Comparison of ENCODE assay signal across 28 cellular contexts in genomic region chr13:27101289-27101688, GRCh38.
"Had no signal": no experiment of that assay in that cellular context is flagged by ENCODE, and none has a peak within 500 bp of the region (broad histone marks: within the 10 kb centered on the region; RNA-seq: fewer than 3 reads in every experiment).

No MANE protein-coding gene starts in this region.

- H3K9me3 Mint-ChIP-seq: dendritic cell treated with granulocyte-macrophage colony-stimulating factor and Interleukin-4, amounts not matched to agents 40 ng/mL and 50 ng/mL, for 4 days; effector memory CD8-positive, alpha-beta T cell; endodermal cell had no signal

- H3K27me3 Mint-ChIP-seq: dendritic cell treated with granulocyte-macrophage colony-stimulating factor and Interleukin-4, amounts not matched to agents 40 ng/mL and 50 ng/mL, for 4 days; effector memory CD8-positive, alpha-beta T cell had no signal

- ATAC-seq: effector memory CD8-positive, alpha-beta T cell; esophagus mucosa; foreskin keratinocyte; gastrocnemius medialis; gastroesophageal sphincter; heart left ventricle; heart right ventricle had no signal

- H3K27me3 ChIP-seq: colonic mucosa, dorsolateral prefrontal cortex, esophagus muscularis mucosa, esophagus squamous epithelium, foreskin keratinocyte, gastrocnemius medialis, gastroesophageal sphincter, heart left ventricle, heart right ventricle had no signal

- H3K4me3 Mint-ChIP-seq: dendritic cell treated with granulocyte-macrophage colony-stimulating factor and Interleukin-4, amounts not matched to agents 40 ng/mL and 50 ng/mL, for 4 days; effector memory CD8-positive, alpha-beta T cell; endodermal cell had no signal

- H3K27ac Mint-ChIP-seq: dendritic cell treated with granulocyte-macrophage colony-stimulating factor and Interleukin-4, amounts not matched to agents 40 ng/mL and 50 ng/mL, for 4 days; effector memory CD8-positive, alpha-beta T cell; endodermal cell had no signal

- DNase-seq: colonic mucosa; cortex of kidney; dermis blood vessel endothelial cell; dorsolateral prefrontal cortex; effector CD4-positive, alpha-beta T cell; effector CD8-positive, alpha-beta T cell; effector memory CD4-positive, alpha-beta T cell; effector memory CD8-positive, alpha-beta T cell; endodermal cell; erythroblast; esophagus squamous epithelium; foreskin fibroblast; foreskin keratinocyte; foreskin melanocyte; gastrocnemius medialis; glutamatergic neuron; head of caudate nucleus; heart left ventricle; heart right ventricle had no signal

- H3K4me1 ChIP-seq: colonic mucosa, foreskin keratinocyte, gastrocnemius medialis had no signal

- H3K4me1 Mint-ChIP-seq: endodermal cell had no signal

- FAIRE-seq: endometrium, endothelial cell of umbilical vein, frontal cortex had no signal

- H3K9me3 ChIP-seq: colonic mucosa, esophagus muscularis mucosa, esophagus squamous epithelium, gastrocnemius medialis, gastroesophageal sphincter, heart left ventricle, heart right ventricle had no signal

- H3K27ac ChIP-seq: colonic mucosa, coronary artery, dorsolateral prefrontal cortex, epithelial cell of prostate, esophagus muscularis mucosa, esophagus squamous epithelium, foreskin keratinocyte, gastrocnemius medialis, gastroesophageal sphincter, heart left ventricle, heart right ventricle had no signal

- H3K4me3 ChIP-seq: colonic mucosa, coronary artery, dorsolateral prefrontal cortex, esophagus muscularis mucosa, esophagus squamous epithelium, gastrocnemius medialis, gastroesophageal sphincter, heart left ventricle, heart right ventricle had no signal
